In the genomic region with DNA sequence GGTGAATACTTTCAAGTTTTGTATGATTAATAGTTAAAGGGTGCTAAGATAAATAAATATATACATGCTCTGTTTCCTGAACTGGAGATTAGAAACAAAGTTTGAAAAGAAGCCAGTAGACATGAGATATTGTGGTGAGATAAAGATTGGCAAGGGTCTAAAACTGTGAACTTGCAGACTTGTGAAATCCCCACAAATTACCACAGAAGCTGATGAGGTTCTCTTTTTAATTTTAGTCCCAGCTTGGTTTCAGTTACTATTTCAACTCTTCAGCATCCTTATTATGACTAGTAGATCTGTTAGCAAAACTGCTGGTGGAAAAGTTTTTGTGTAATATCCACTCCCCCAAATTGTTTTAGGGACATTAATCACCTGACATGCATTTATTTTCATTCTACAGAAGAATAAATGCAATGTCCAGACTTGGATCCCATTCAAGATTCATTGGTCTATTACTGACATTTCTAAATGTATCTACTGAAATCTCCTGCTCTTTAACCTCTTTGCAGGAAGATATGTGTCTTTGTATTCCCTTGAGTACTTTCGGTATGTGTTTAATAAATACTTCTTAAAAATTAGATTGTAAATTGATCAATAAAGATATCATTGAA, we compare ENCODE assay signal across 9 cellular contexts. TPM values are rescaled to one million over a fixed set of nuclear protein-coding genes. Genes with fewer than 3 reads are reported as not detected.
DNase-seq lines count a peak whose midpoint lies in the region; ATAC-seq and TF ChIP-seq lines count a peak whose summit lies in the region.
"Had no signal": no experiment of that assay in that cellular context is flagged by ENCODE, and none has a peak within 500 bp of the region (broad histone marks: within the 10 kb centered on the region; RNA-seq: fewer than 3 reads in every experiment).

No MANE protein-coding gene starts in this region.

- peak; percentile 90 for DNase-seq in NB4 (ENCODE audit: low read depth)
- DNase-seq in memory B cell (ENCODE audit: low spot score in 2 of 2) = peak in 1 of 2 donors; percentile 45
- no peak for DNase-seq in DMS153 treated with DMSO at 0.1 percent for 48 hours (lab: John Stamatoyannopoulos, UW; ENCODE audit: unreplicated experiment)
- no peak for DNase-seq in retina
- DNase-seq in ureter (ENCODE audit: low spot score) = no peak
- DNase-seq in nucleus accumbens (lab: John Stamatoyannopoulos, UW) = no peak
- DNase-seq: lower lobe of right lung had no signal

- peaks cover 2% of the 10 kb centered on the region for H3K9me3 Mint-ChIP-seq in memory B cell

- H3K27ac Mint-ChIP-seq in memory B cell = peak overlapping the region; percentile 90

- TF ChIP-seq CTCF in NB4 (IDR thresholded peaks at IDR 0.05; ENCODE audit: low read depth, low read length) = no peak

- no peak for TF ChIP-seq POLR2A in NB4 (IDR thresholded peaks at IDR 0.05; ENCODE audit: extremely low read depth, insufficient read length)

- peak overlapping the region; percentile 18 for H3K4me3 ChIP-seq in NB4 (ENCODE audit: low read depth, low read length)
- H3K4me3 ChIP-seq: lower lobe of right lung had no signal

- H3K27me3 Mint-ChIP-seq in memory B cell = no peaks in the 10 kb centered on the region

- ATAC-seq in GM18867 (IDR thresholded peaks at IDR 0.05; ENCODE audit: unreplicated experiment) = peak; percentile 47
- peak; percentile 37 for ATAC-seq in HG02763 (IDR thresholded peaks at IDR 0.05; ENCODE audit: unreplicated experiment)
- ATAC-seq in memory B cell (ENCODE audit: low read depth) = peak; percentile 73

- H3K4me1 Mint-ChIP-seq in memory B cell = peaks cover 62% of the 10 kb centered on the region

- H3K4me3 Mint-ChIP-seq in memory B cell = peak overlapping the region; percentile 33

- peaks cover 12% of the 10 kb centered on the region for H3K36me3 Mint-ChIP-seq in memory B cell

RNA-seq across cellular contexts. Expression of gene RASGRP3, which starts 20.8 kb away (rescaled TPM):
- total RNA-seq in ureter = 9.9 TPM
